In genomic region chr10:79505328-79505727, GRCh38 we compare ENCODE assay signal across 12 cellular contexts. TPM values are rescaled to one million over a fixed set of nuclear protein-coding genes. Genes with fewer than 3 reads are reported as not detected.
A peak's percentile ranks its signal among the peaks of the same experiment; 100 is the strongest.
DNase-seq lines count a peak whose midpoint lies in the region; ATAC-seq and TF ChIP-seq lines count a peak whose summit lies in the region.
"Not testable (repeated sequence)": the region's sequence is repeated elsewhere in the genome, so short reads cannot be mapped to it uniquely, and the experiment has no call there.
"Had no signal": no experiment of that assay in that cellular context is flagged by ENCODE, and none has a peak within 500 bp of the region (broad histone marks: within the 10 kb centered on the region; RNA-seq: fewer than 3 reads in every experiment).

No MANE protein-coding gene starts in this region.

- peaks cover 21% of the 10 kb centered on the region for H3K4me1 Mint-ChIP-seq in activated CD4-positive, alpha-beta memory T cell treated with anti-CD3 and anti-CD28 coated beads, Interleukin-2, amount 10 ng/mL, durations not matched to agents 7 days and 5 days

- intact Hi-C loops in heart left ventricle (cut with DNase I); posterior vena cava (cut with DNase I): not testable (repeated sequence)

- CTCF ChIA-PET in activated CD4-positive, alpha-beta memory T cell treated with anti-CD3 and anti-CD28 coated beads, Interleukin-2, amount 10 ng/mL, durations not matched to agents 7 days and 5 days (lab: Charles Lee): not testable (repeated sequence)

- not testable (repeated sequence) for H3K9me3 ChIP-seq in heart left ventricle

- H3K4me3 ChIP-seq in heart left ventricle: not testable (repeated sequence)

- H3K27ac Mint-ChIP-seq in activated CD4-positive, alpha-beta memory T cell treated with anti-CD3 and anti-CD28 coated beads, Interleukin-2, amount 10 ng/mL, durations not matched to agents 7 days and 5 days: peak overlapping the region; percentile 69

- TF ChIP-seq POLR2A in heart left ventricle (IDR thresholded peaks at IDR 0.05): not testable (repeated sequence)

- H3K27me3 ChIP-seq in heart left ventricle: not testable (repeated sequence)

- H3K36me3 ChIP-seq in heart left ventricle: not testable (repeated sequence)

- TF ChIP-seq CTCF in heart left ventricle (IDR thresholded peaks at IDR 0.05): not testable (repeated sequence)

- peak in 3 of 4 donors; percentile 7 to 37 (median 16) for ATAC-seq in heart left ventricle

- H3K4me3 Mint-ChIP-seq in activated CD4-positive, alpha-beta memory T cell treated with anti-CD3 and anti-CD28 coated beads, Interleukin-2, amount 10 ng/mL, durations not matched to agents 7 days and 5 days: not testable (repeated sequence)

- H3K27me3 Mint-ChIP-seq in activated CD4-positive, alpha-beta memory T cell treated with anti-CD3 and anti-CD28 coated beads, Interleukin-2, amount 10 ng/mL, durations not matched to agents 7 days and 5 days: peaks cover 36% of the 10 kb centered on the region

- DNase-seq in DMS53 (lab: John Stamatoyannopoulos, UW) (peak; percentile 48), NCI-H1092 treated with DMSO at 0.1 percent for 48 hours (lab: John Stamatoyannopoulos, UW) (peak; percentile 18), NCI-H69 (lab: John Stamatoyannopoulos, UW) (peak; percentile 59), posterior vena cava (ENCODE audit: low spot score) (peak; percentile 32)
- DNase-seq in activated CD4-positive, alpha-beta memory T cell treated with anti-CD3 and anti-CD28 coated beads, Interleukin-2, amount 10 ng/mL, durations not matched to agents 7 days and 5 days; heart left ventricle: not testable (repeated sequence)

- POLR2A ChIA-PET in activated CD4-positive, alpha-beta memory T cell treated with anti-CD3 and anti-CD28 coated beads, Interleukin-2, amount 10 ng/mL, durations not matched to agents 7 days and 5 days (lab: Charles Lee): interaction anchor here (1.0 kb wide), 1 partner anchor 61 kb away, joined by 3 read pairs; no protein-coding TSS in a partner anchor

- H3K4me1 ChIP-seq in heart left ventricle: not testable (repeated sequence)

- not testable (repeated sequence) for H3K9me3 Mint-ChIP-seq in activated CD4-positive, alpha-beta memory T cell treated with anti-CD3 and anti-CD28 coated beads, Interleukin-2, amount 10 ng/mL, durations not matched to agents 7 days and 5 days

- not testable (repeated sequence) for H3K27ac ChIP-seq in heart left ventricle

- H3K36me3 Mint-ChIP-seq in activated CD4-positive, alpha-beta memory T cell treated with anti-CD3 and anti-CD28 coated beads, Interleukin-2, amount 10 ng/mL, durations not matched to agents 7 days and 5 days (ENCODE audit: low read depth): not testable (repeated sequence)

RNA-seq across cellular contexts. Expression of gene EIF5AL1, which starts 7.0 kb away (rescaled TPM):
- 1 to 10 TPM; 1.2 to 1.7 TPM for total RNA-seq in activated CD4-positive, alpha-beta memory T cell treated with anti-CD3 and anti-CD28 coated beads, Interleukin-2, amount 10 ng/mL, durations not matched to agents 7 days and 5 days
- total RNA-seq in heart left ventricle (under 1 TPM in 8 of 9 donors, not detected in 1; 0.06 to 0.93 (median 0.26) TPM), posterior vena cava (under 1 TPM; 0.19 to 0.37 TPM)
- polyA plus RNA-seq in heart left ventricle: under 1 TPM; 0.61 to 0.97 TPM

RNA-seq across cellular contexts. Expression of gene SFTPA2, which starts 54.9 kb away (rescaled TPM):
- not detected for total RNA-seq in activated CD4-positive, alpha-beta memory T cell treated with anti-CD3 and anti-CD28 coated beads, Interleukin-2, amount 10 ng/mL, durations not matched to agents 7 days and 5 days
- total RNA-seq in heart left ventricle: not detected
- 1 to 10 TPM in 1 of 2 donors, not detected in 1; 1.3 TPM for polyA plus RNA-seq in heart left ventricle
- total RNA-seq in posterior vena cava: 1 to 10 TPM in 1 of 2 donors, under 1 TPM in 1; 0.19 to 2.6 TPM
- total RNA-seq: Caco-2; CD8-positive, alpha-beta memory T cell; GM23338; H9 had no signal
- polyA plus RNA-seq: A549; AG04450; CD8-positive, alpha-beta memory T cell; GM23338 had no signal

RNA-seq across cellular contexts. Expression of gene ZCCHC24, which starts 59.9 kb away (rescaled TPM):
- total RNA-seq in activated CD4-positive, alpha-beta memory T cell treated with anti-CD3 and anti-CD28 coated beads, Interleukin-2, amount 10 ng/mL, durations not matched to agents 7 days and 5 days: 1 to 10 TPM; 1.5 TPM
- total RNA-seq in heart left ventricle (100 to 1,000 TPM in 1 of 9 donors, 10 to 100 TPM in 8; 44.8 to 122 (median 51.9) TPM), posterior vena cava (100 to 1,000 TPM; 113 to 125 TPM)
- polyA plus RNA-seq in heart left ventricle: 10 to 100 TPM; 18.7 to 40.7 TPM

Comparison
In these comparisons a context has a peak if more than half of its experiments do, and no peak if none do; other contexts are left out.
1. RNA of gene ZCCHC24, which starts 59.9 kb away (total RNA-seq): 113 to 125 TPM in posterior vena cava and 44.8 to 122 TPM in heart left ventricle; 1.5 TPM in activated CD4-positive, alpha-beta memory T cell treated with anti-CD3 and anti-CD28 coated beads, Interleukin-2, amount 10 ng/mL, durations not matched to agents 7 days and 5 days; every median in the first group is over 10 times any median in the second.